Comparison of ENCODE assay signal across 8 cellular contexts in the genomic region with DNA sequence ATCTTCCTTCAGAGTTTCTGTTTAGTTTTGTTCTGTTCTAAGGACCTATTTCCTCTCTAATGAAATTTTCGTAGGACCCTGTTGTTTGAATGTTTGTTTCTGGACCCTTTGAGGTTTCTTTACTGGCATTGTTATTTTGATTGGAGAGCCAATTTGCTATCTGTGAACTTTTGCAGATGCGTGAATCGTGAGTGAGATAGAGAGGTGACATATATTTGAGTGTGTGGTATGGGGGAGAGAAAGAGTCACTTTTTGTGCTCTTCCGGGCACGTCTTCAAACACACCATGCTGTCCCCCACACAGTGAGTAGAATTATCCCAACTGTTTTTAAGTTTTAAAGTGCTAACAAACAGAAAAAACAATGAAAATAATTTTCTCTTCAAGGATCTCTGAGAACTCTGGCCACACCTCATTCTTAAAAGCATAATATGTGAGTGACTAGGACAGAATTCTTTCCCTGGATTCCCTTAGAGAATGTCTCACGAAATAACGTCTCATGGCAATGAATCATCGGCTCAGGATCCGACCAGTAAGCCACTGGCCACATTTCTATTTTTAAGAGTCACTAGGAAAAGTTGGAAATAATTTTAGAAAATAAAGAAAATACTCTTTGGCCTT.
DNase-seq lines count a peak whose midpoint lies in the region; ATAC-seq, FAIRE-seq and TF ChIP-seq lines count a peak whose summit lies in the region.

No MANE protein-coding gene starts in this region.

- TF ChIP-seq RAD21 in A549 (conservative IDR thresholded peaks at IDR 0.05 in 1 of 2, IDR thresholded peaks at IDR 0.05 in 1 of 2) (peak in 1 of 2 experiments; percentile 30; a peak in 3 of 5 replicates), HCT116 (IDR thresholded peaks at IDR 0.05; ENCODE audit: low read depth) (0 out of 2 replicates have a peak, but pooled peaks have one; percentile 2)

- no peaks in the 10 kb centered on the region for H3K36me3 ChIP-seq in HCT116 (ENCODE audit: control insufficient read depth in 1 of 2, insufficient read depth in 2 of 2, low read length in 2 of 2)

- peak overlapping the region; percentile 82 for H3K9ac ChIP-seq in HCT116 (ENCODE audit: low read length)

- WGBS in A549 (ENCODE audit: missing lambda C conversion rate) = 1% methylated on average over 9 of the region's 9 CpGs

- H3K4me1 ChIP-seq in A549 (peaks cover 67% of the 10 kb centered on the region), HCT116 (ENCODE audit: control insufficient read depth in 1 of 2, insufficient read depth in 2 of 2, low read length in 2 of 2) (peaks cover 41 to 54% of the 10 kb centered on the region in 2 experiments)

- POLR2A ChIA-PET in A549 (lab: Yijun Ruan, JAX) (interaction anchor here (0.7 to 3.0 kb wide), 12 partner anchors 37 to 246 kb away, joined by 3 to 27 read pairs (median 8); a partner anchor contains a TSS), HCT116 (lab: Charles Lee) (interaction anchor here (0.7 to 1.8 kb wide), 3 partner anchors 37 to 207 kb away, joined by 3 to 5 read pairs (median 3); no protein-coding TSS in a partner anchor)
- POLR2A ChIA-PET in activated CD8-positive, alpha-beta T cell treated with anti-CD3 and anti-CD28 coated beads for 36 hours (lab: Charles Lee) = interaction anchor here (0.5 kb wide), 1 partner anchor 37 kb away, joined by 4 read pairs; no protein-coding TSS in a partner anchor

- H3K4me3 Mint-ChIP-seq in activated CD8-positive, alpha-beta T cell treated with anti-CD3 and anti-CD28 coated beads for 36 hours = peak overlapping the region; percentile 71

- H3K79me2 ChIP-seq in HCT116 (ENCODE audit: insufficient read depth, low read length) = no peaks in the 10 kb centered on the region

- no peak; the same call in 2 of the 3 replicates for TF ChIP-seq CTCF in A549 (IDR thresholded peaks at IDR 0.05)
- no peak for TF ChIP-seq CTCF in HCT116 (IDR thresholded peaks at IDR 0.05 in 2 of 3, conservative IDR thresholded peaks at IDR 0.05 in 1 of 3; ENCODE audit: borderline replicate concordance in 1 of 3, insufficient read depth in 1 of 3, low read depth in 2 of 3, low read length in 2 of 3)
- TF ChIP-seq CTCF in activated CD8-positive, alpha-beta T cell treated with anti-CD3 and anti-CD28 coated beads for 36 hours (IDR thresholded peaks at IDR 0.05) = no peak

- intact Hi-C loops in HCT116 (cut with micrococcal nuclease) = no loop called here
- intact Hi-C loops in activated CD8-positive, alpha-beta T cell treated with anti-CD3 and anti-CD28 coated beads for 36 hours (cut with micrococcal nuclease) = no loop called here

- ATAC-seq in A549 = peak; percentile 83 to 86
- ATAC-seq in HCT116 = peak; percentile 80
- peak; percentile 83 for ATAC-seq in activated CD8-positive, alpha-beta T cell treated with anti-CD3 and anti-CD28 coated beads for 36 hours
- ATAC-seq in HG02759 (IDR thresholded peaks at IDR 0.05; ENCODE audit: unreplicated experiment) = no peak
- ATAC-seq in GM21723 (IDR thresholded peaks at IDR 0.05; ENCODE audit: unreplicated experiment) = no peak

- TF ChIP-seq POLR2A in A549 (IDR thresholded peaks at IDR 0.05; ENCODE audit: low read length) (no peak), HCT116 (IDR thresholded peaks at IDR 0.05; ENCODE audit: borderline replicate concordance, extremely low read depth, insufficient read depth, insufficient read length) (no peak)

- no peaks in the 10 kb centered on the region for H3K27me3 ChIP-seq in HCT116 (ENCODE audit: insufficient read depth, low read length)

- peaks cover 46% of the 10 kb centered on the region for H3K4me1 Mint-ChIP-seq in activated CD8-positive, alpha-beta T cell treated with anti-CD3 and anti-CD28 coated beads for 36 hours (ENCODE audit: low read depth)

- TSS peak; percentile 97 for BruUV-seq in HCT116 (replicated peaks; lab: Mats Ljungman, UMichigan)

- H3K9me3 ChIP-seq in A549 (no peaks in the 10 kb centered on the region), HCT116 (ENCODE audit: control insufficient read depth in 1 of 2, insufficient read depth in 1 of 2, low read depth in 1 of 2, low read length in 2 of 2) (no peaks in the 10 kb centered on the region)

- no peak overlapping the region for H2AFZ ChIP-seq in HCT116 (ENCODE audit: low read depth, low read length, poor library complexity, severe bottlenecking)

- H3K36me3 Mint-ChIP-seq in activated CD8-positive, alpha-beta T cell treated with anti-CD3 and anti-CD28 coated beads for 36 hours (ENCODE audit: low read depth) = peaks cover 4% of the 10 kb centered on the region

- H3K4me2 ChIP-seq in A549 (peak overlapping the region; percentile 89), HCT116 (ENCODE audit: low read length) (peak overlapping the region; percentile 83)

- H3K4me3 ChIP-seq in A549 (peak overlapping the region; percentile 28), HCT116 (replicated peaks in 1 of 2; ENCODE audit: low read depth in 1 of 2, low read length in 2 of 2) (peak overlapping the region; percentile 32 to 52)

- no peaks in the 10 kb centered on the region for H3K27me3 Mint-ChIP-seq in activated CD8-positive, alpha-beta T cell treated with anti-CD3 and anti-CD28 coated beads for 36 hours

- RAD21 ChIA-PET in HCT116 (lab: Charles Lee; ENCODE audit: low non-redundant PET in 1 of 2, low total read pairs in 2 of 2, uncharacterized antibody in 2 of 2, unreplicated experiment in 2 of 2) = interaction anchor here in 1 of 2 experiments (0.5 kb wide), 1 partner anchor 207 kb away, joined by 3 read pairs; no protein-coding TSS in a partner anchor

- DNase-seq in A549 (ENCODE audit: low read depth in 1 of 2, low spot score in 1 of 2) (peak; percentile 77 to 91), HCT116 (ENCODE audit: low read depth, low spot score) (peak; percentile 78), glomerular endothelial cell (ENCODE audit: extremely low read depth, low read depth, low spot score) (peak; percentile 86), renal cortical epithelial cell (ENCODE audit: low read depth) (peak; percentile 99), Ammon's horn (ENCODE audit: low spot score) (no peak)
- no peak for DNase-seq in activated CD8-positive, alpha-beta T cell treated with anti-CD3 and anti-CD28 coated beads for 36 hours

- peak; percentile 56 to 83; a peak in 3 of 5 replicates for TF ChIP-seq EP300 in A549 (IDR thresholded peaks at IDR 0.05)

- no peaks in the 10 kb centered on the region for H4K20me1 ChIP-seq in HCT116 (ENCODE audit: insufficient read depth)

- peak overlapping the region; percentile 96 for H3K27ac Mint-ChIP-seq in activated CD8-positive, alpha-beta T cell treated with anti-CD3 and anti-CD28 coated beads for 36 hours

- H3K9me2 ChIP-seq in HCT116 (ENCODE audit: insufficient read depth) = no peaks in the 10 kb centered on the region

- CTCF ChIA-PET in A549 (lab: Yijun Ruan, JAX) = interaction anchor here (0.9 to 2.3 kb wide), 8 partner anchors 28 to 93 kb away, joined by 3 to 15 read pairs (median 4); no protein-coding TSS in a partner anchor
- CTCF ChIA-PET in HCT116 (lab: Charles Lee) = no interaction called here
- CTCF ChIA-PET in activated CD8-positive, alpha-beta T cell treated with anti-CD3 and anti-CD28 coated beads for 36 hours (lab: Charles Lee) = interaction anchor here (1.0 to 2.0 kb wide), 3 partner anchors 11 to 106 kb away, joined by 3 to 5 read pairs (median 3); no protein-coding TSS in a partner anchor

- FAIRE-seq in A549 (lab: Jason Lieb, UNC) = no peak

- peaks cover 6% of the 10 kb centered on the region for H3K9me3 Mint-ChIP-seq in activated CD8-positive, alpha-beta T cell treated with anti-CD3 and anti-CD28 coated beads for 36 hours

- H3K27ac ChIP-seq in A549 (peak overlapping the region; percentile 93 to 97), HCT116 (ENCODE audit: low read depth, low read length) (peak overlapping the region; percentile 97)

TF ChIP-seq in A549, 52 proteins besides CTCF, POLR2A, EP300 and RAD21 (continues in another document):
- TF ChIP-seq CHD4 (IDR thresholded peaks at IDR 0.05; ENCODE audit: borderline replicate concordance) (no peak), SMC3 (IDR thresholded peaks at IDR 0.05) (peak; percentile 40), JUN (IDR thresholded peaks at IDR 0.05) (peak; percentile 71 to 72; a peak in 4 of 5 replicates), RFX5 (IDR thresholded peaks at IDR 0.05) (0 out of 2 replicates have a peak, but pooled peaks have one; percentile 12), ZNF302 (CRISPR knock-in tag; IDR thresholded peaks at IDR 0.05) (no peak)
- TF ChIP-seq, protein P1, sequence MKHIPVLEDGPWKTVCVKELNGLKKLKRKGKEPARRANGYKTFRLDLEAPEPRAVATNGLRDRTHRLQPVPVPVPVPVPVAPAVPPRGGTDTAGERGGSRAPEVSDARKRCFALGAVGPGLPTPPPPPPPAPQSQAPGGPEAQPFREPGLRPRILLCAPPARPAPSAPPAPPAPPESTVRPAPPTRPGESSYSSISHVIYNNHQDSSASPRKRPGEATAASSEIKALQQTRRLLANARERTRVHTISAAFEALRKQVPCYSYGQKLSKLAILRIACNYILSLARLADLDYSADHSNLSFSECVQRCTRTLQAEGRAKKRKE (CRISPR knock-in tag; IDR thresholded peaks at IDR 0.05; ENCODE audit: low read depth) = no peak

TF ChIP-seq in HCT116, 20 proteins besides CTCF, POLR2A, EP300 and RAD21 (continues in another document):
- peak; percentile 37; the same call in 1 of the 2 replicates for TF ChIP-seq SP1 (IDR thresholded peaks at IDR 0.05; ENCODE audit: low read depth)
- TF ChIP-seq TCF7L2 (IDR thresholded peaks at IDR 0.05; ENCODE audit: borderline replicate concordance, extremely low read depth, insufficient read depth, insufficient read length) = no peak
- no peak for TF ChIP-seq YY1 (IDR thresholded peaks at IDR 0.05; ENCODE audit: extremely low read depth, insufficient replicate concordance, low read depth, low read length)
- TF ChIP-seq EZH2phosphoT487 (IDR thresholded peaks at IDR 0.05; ENCODE audit: borderline replicate concordance) = no peak
- TF ChIP-seq FOSL1 (IDR thresholded peaks at IDR 0.05; ENCODE audit: low read depth) = peak; percentile 72
- TF ChIP-seq, protein P2, sequence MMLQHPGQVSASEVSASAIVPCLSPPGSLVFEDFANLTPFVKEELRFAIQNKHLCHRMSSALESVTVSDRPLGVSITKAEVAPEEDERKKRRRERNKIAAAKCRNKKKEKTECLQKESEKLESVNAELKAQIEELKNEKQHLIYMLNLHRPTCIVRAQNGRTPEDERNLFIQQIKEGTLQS (IDR thresholded peaks at IDR 0.05) = no peak

Comparison
In these comparisons a context has a peak if more than half of its experiments do, and no peak if none do; other contexts are left out.
1. ATAC-seq: peak in A549 (2 of 2), HCT116 (single experiment) and activated CD8-positive, alpha-beta T cell treated with anti-CD3 and anti-CD28 coated beads for 36 hours (single experiment); none in HG02759 (single experiment) and GM21723 (single experiment).
2. DNase-seq: peak in A549 (2 of 2), HCT116 (single experiment), glomerular endothelial cell (single experiment) and renal cortical epithelial cell (single experiment); none in activated CD8-positive, alpha-beta T cell treated with anti-CD3 and anti-CD28 coated beads for 36 hours (single experiment) and Ammon's horn (single experiment).